ENCODE assay signal across 19 cellular contexts in the genomic region with DNA sequence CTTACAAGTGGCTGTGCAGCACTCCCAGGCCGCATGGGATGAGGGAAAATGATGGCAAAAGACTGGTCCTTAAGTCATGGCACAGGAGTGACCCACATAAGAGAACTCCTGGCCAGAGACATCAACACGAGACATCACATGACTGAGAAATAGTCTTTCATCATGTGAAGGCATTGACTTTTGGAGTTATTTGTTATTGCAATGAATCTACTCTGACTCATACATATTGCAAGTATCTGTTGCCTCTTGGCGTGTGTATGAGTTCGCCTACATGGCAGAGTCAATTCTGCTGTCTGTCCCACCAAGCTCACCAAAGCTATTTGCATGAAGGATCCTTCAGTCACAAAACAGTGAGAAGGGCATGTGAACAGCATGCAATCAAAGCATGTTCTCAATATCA. TPM values are rescaled to one million over a fixed set of nuclear protein-coding genes. Genes with fewer than 3 reads are reported as not detected.
DNase-seq lines count a peak whose midpoint lies in the region; ATAC-seq lines count a peak whose summit lies in the region.
"Had no signal": no experiment of that assay in that cellular context is flagged by ENCODE, and none has a peak within 500 bp of the region (broad histone marks: within the 10 kb centered on the region; RNA-seq: fewer than 3 reads in every experiment).

No MANE protein-coding gene starts in this region.

- H3K14ac ChIP-seq in mesenchymal stem cell (ENCODE audit: low read length in 2 of 2) = no peak overlapping the region

- no peak overlapping the region for H2AFZ ChIP-seq in mesenchymal stem cell (ENCODE audit: low read depth, low read length)

- H2BK120ac ChIP-seq in mesenchymal stem cell (ENCODE audit: low read depth, low read length) = no peak overlapping the region

- H3K23ac ChIP-seq in mesenchymal stem cell (ENCODE audit: low read length in 2 of 2) = no peak overlapping the region

- no peak overlapping the region for H3K4me2 ChIP-seq in mesenchymal stem cell (ENCODE audit: low read length, poor library complexity, severe bottlenecking)
- H3K4me2 ChIP-seq: KMS-11 had no signal

- H3K4me3 ChIP-seq in mesenchymal stem cell (ENCODE audit: insufficient read depth in 1 of 2, low read depth in 1 of 2, low read length in 2 of 2) (no peak overlapping the region), aorta (ENCODE audit: low read length in 2 of 2) (no peak overlapping the region)
- H3K4me3 ChIP-seq: right atrium auricular region had no signal

- peak overlapping the region; percentile 29 for H3K27ac ChIP-seq in cingulate gyrus (ENCODE audit: low read depth, low read length)
- H3K27ac ChIP-seq in mesenchymal stem cell (ENCODE audit: low read length, poor library complexity, severe bottlenecking) = no peak overlapping the region
- H3K27ac ChIP-seq in aorta (ENCODE audit: low read depth in 1 of 2, low read length in 2 of 2) = peak overlapping the region; percentile 84 to 90
- H3K27ac ChIP-seq: KMS-11, WERI-Rb-1 had no signal

- H3K9me3 ChIP-seq in mesenchymal stem cell (ENCODE audit: control insufficient read depth, low read length) (no peaks in the 10 kb centered on the region), aorta (ENCODE audit: control insufficient read depth, low read length) (no peaks in the 10 kb centered on the region)
- H3K9me3 ChIP-seq: right atrium auricular region had no signal

- no peak overlapping the region for H2BK5ac ChIP-seq in mesenchymal stem cell (ENCODE audit: low read depth, low read length, poor library complexity, severe bottlenecking)

- H3K4me1 ChIP-seq in mesenchymal stem cell (ENCODE audit: control insufficient read depth, insufficient read depth, low read depth, low read length) (no peaks in the 10 kb centered on the region), aorta (ENCODE audit: control insufficient read depth in 1 of 2, insufficient read depth in 2 of 2, low read length in 2 of 2) (peaks cover 5 to 26% of the 10 kb centered on the region in 2 donors)

- no peak overlapping the region for H2AK5ac ChIP-seq in mesenchymal stem cell (ENCODE audit: low read length, severe bottlenecking)

- 85% methylated on average over 3 of the region's 4 CpGs for WGBS in mesenchymal stem cell
- WGBS in aorta, 2 donors = 90% methylated on average over 4 of the region's 4 CpGs

- peak; percentile 3 for DNase-seq in HS-5 (ENCODE audit: low read depth)
- no peak for DNase-seq in mesenchymal stem cell
- no peak for DNase-seq in aorta
- no peak for DNase-seq in NCI-H2196 (lab: John Stamatoyannopoulos, UW; ENCODE audit: unreplicated experiment)
- DNase-seq: CD4-positive, alpha-beta T cell; DMS79 treated with DMSO at 0.1 percent for 48 hours; kidney glomerular epithelial cell; NK-92 treated with Interleukin-12 subunit alpha and Interleukin-12 subunit beta, amount 100 ng/mL, for 24 hours; stimulated activated CD4-positive, alpha-beta T cell treated with anti-CD3 and anti-CD28 coated beads, Interleukin-2, amount 100 ng/mL, for 24 hours; T-cell; WERI-Rb-1 had no signal

- intact Hi-C loops in aorta (cut with DNase I) = no loop called here

- ATAC-seq in aorta (ENCODE audit: low FRiP score) = no peak
- no peak for ATAC-seq in GM21529 (IDR thresholded peaks at IDR 0.05; ENCODE audit: unreplicated experiment)
- no peak for ATAC-seq in HG03469 (IDR thresholded peaks at IDR 0.05; ENCODE audit: unreplicated experiment)
- ATAC-seq: T-cell had no signal

- H2BK12ac ChIP-seq in mesenchymal stem cell (ENCODE audit: low read length in 2 of 2) = no peak overlapping the region

- no peak overlapping the region for H3K18ac ChIP-seq in mesenchymal stem cell (ENCODE audit: low read depth in 1 of 2, low read length in 2 of 2)

- H3K27me3 ChIP-seq in mesenchymal stem cell (ENCODE audit: control insufficient read depth in 1 of 2, insufficient read depth in 1 of 2, low read length in 2 of 2) = peaks cover 0 to 56% of the 10 kb centered on the region in 2 experiments
- no peaks in the 10 kb centered on the region for H3K27me3 ChIP-seq in aorta (ENCODE audit: control insufficient read depth in 1 of 2, insufficient read depth in 2 of 2, low read length in 1 of 2)
- H3K27me3 ChIP-seq: right atrium auricular region had no signal

- no peak overlapping the region for H3K4ac ChIP-seq in mesenchymal stem cell (ENCODE audit: low read depth in 1 of 2, low read length in 2 of 2)

- no peak overlapping the region for H4K91ac ChIP-seq in mesenchymal stem cell (ENCODE audit: low read length)

- no peaks in the 10 kb centered on the region for H3K79me1 ChIP-seq in mesenchymal stem cell (replicated peaks; ENCODE audit: low read length, poor library complexity, severe bottlenecking)

- peak overlapping the region; percentile 57 for H3K9ac ChIP-seq in mesenchymal stem cell (ENCODE audit: low read length)
- H3K9ac ChIP-seq: KMS-11 had no signal

- H3K36me3 ChIP-seq in mesenchymal stem cell (ENCODE audit: control insufficient read depth in 1 of 2, insufficient read depth in 2 of 2, low read depth in 1 of 2, low read length in 2 of 2) (no peaks in the 10 kb centered on the region), aorta (ENCODE audit: control insufficient read depth in 1 of 2, insufficient read depth in 2 of 2, low read length in 1 of 2) (no peaks in the 10 kb centered on the region)
- H3K36me3 ChIP-seq: right atrium auricular region, WERI-Rb-1 had no signal

- no peak overlapping the region for H4K8ac ChIP-seq in mesenchymal stem cell (ENCODE audit: low read length)

- no peak overlapping the region for H2BK15ac ChIP-seq in mesenchymal stem cell (ENCODE audit: low read depth, poor library complexity, severe bottlenecking)

RNA-seq across cellular contexts. Expression of a gene that starts 59.7 kb away (rescaled TPM):
- polyA plus RNA-seq in mesenchymal stem cell (2013, experiment 1 of 2) = not detected
- polyA plus RNA-seq in mesenchymal stem cell (2013, experiment 2 of 2) = not detected
- not detected for total RNA-seq in aorta
- polyA plus RNA-seq in aorta = not detected
- total RNA-seq: CD4-positive, alpha-beta T cell; chondrocyte; endothelial cell of umbilical vein; mononuclear cell; right atrium auricular region had no signal
